ENCODE assay signal across 16 cellular contexts in genomic region chr4:77082886-77083608, GRCh38. TPM values are rescaled to one million over a fixed set of nuclear protein-coding genes. Genes with fewer than 3 reads are reported as not detected.
A peak's percentile ranks its signal among the peaks of the same experiment; 100 is the strongest.
DNase-seq lines count a peak whose midpoint lies in the region; ATAC-seq, FAIRE-seq and TF ChIP-seq lines count a peak whose summit lies in the region.
"Had no signal": no experiment of that assay in that cellular context is flagged by ENCODE, and none has a peak within 500 bp of the region (broad histone marks: within the 10 kb centered on the region; RNA-seq: fewer than 3 reads in every experiment).

No MANE protein-coding gene starts in this region.

- 66% methylated on average over 11 of the region's 11 CpGs for WGBS in K562 (ENCODE audit: insufficient coverage, low coverage, missing lambda C conversion rate)

- no peaks in the 10 kb centered on the region for H3K9me1 ChIP-seq in K562 (ENCODE audit: control insufficient read depth, insufficient read depth, low read length)

- TF ChIP-seq RAD21 in K562 (CRISPR knock-in tag; conservative IDR thresholded peaks at IDR 0.05 in 1 of 2, IDR thresholded peaks at IDR 0.05 in 1 of 2) = no peak

- no peaks in the 10 kb centered on the region for H3K27me3 ChIP-seq in GM23338 (ENCODE audit: insufficient read depth)
- no peaks in the 10 kb centered on the region for H3K27me3 ChIP-seq in K562 (ENCODE audit: control insufficient read depth in 2 of 2, insufficient read depth in 2 of 2, low read length in 2 of 2)
- H3K27me3 ChIP-seq in neural progenitor cell = no peaks in the 10 kb centered on the region

- intact Hi-C loops in K562 (cut with micrococcal nuclease) = no loop called here
- intact Hi-C loops in activated CD4-positive, alpha-beta T cell treated with anti-CD3 and anti-CD28 coated beads, Interleukin-2, amount 10 ng/mL, durations not matched to agents 24 days and 14 days (cut with micrococcal nuclease) = no loop called here

- no peak for TF ChIP-seq POLR2A in NB4 (IDR thresholded peaks at IDR 0.05; ENCODE audit: extremely low read depth, insufficient read length)
- TF ChIP-seq POLR2A in K562 (conservative IDR thresholded peaks at IDR 0.05) = no peak

- H2AFZ ChIP-seq in GM23338 (peak overlapping the region; percentile 53; the same call in 1 of the 2 replicates), K562 (ENCODE audit: low read depth, low read length) (peak overlapping the region; percentile 56), neural progenitor cell (replicated peaks) (peak overlapping the region; percentile 28)

- no peak overlapping the region for H3K4me2 ChIP-seq in GM23338
- no peak overlapping the region for H3K4me2 ChIP-seq in K562 (ENCODE audit: insufficient read depth, low read length)
- no peak overlapping the region for H3K4me2 ChIP-seq in neural progenitor cell

- H3K4me1 Mint-ChIP-seq in GM23338 = peaks cover 8% of the 10 kb centered on the region; the same call in 2 of the 3 replicates
- H3K4me1 Mint-ChIP-seq in neural progenitor cell = peaks cover 8% of the 10 kb centered on the region
- peaks cover 4% of the 10 kb centered on the region for H3K4me1 Mint-ChIP-seq in activated CD4-positive, alpha-beta T cell treated with anti-CD3 and anti-CD28 coated beads, Interleukin-2, amount 10 ng/mL, durations not matched to agents 24 days and 14 days

- H3K4me3 Mint-ChIP-seq in GM23338 (no peak overlapping the region), neural progenitor cell (no peak overlapping the region)
- no peak overlapping the region for H3K4me3 Mint-ChIP-seq in activated CD4-positive, alpha-beta T cell treated with anti-CD3 and anti-CD28 coated beads, Interleukin-2, amount 10 ng/mL, durations not matched to agents 24 days and 14 days

- H3K9me2 ChIP-seq in GM23338 (ENCODE audit: insufficient read depth) = no peaks in the 10 kb centered on the region

- ATAC-seq in GM23338 = peak; percentile 62
- ATAC-seq in K562 = peak; percentile 85
- no peak for ATAC-seq in GM18867 (IDR thresholded peaks at IDR 0.05; ENCODE audit: unreplicated experiment)
- ATAC-seq in GM18907 (IDR thresholded peaks at IDR 0.05; ENCODE audit: unreplicated experiment) = no peak

- no peak overlapping the region for H3K27ac ChIP-seq in GM23338 (ENCODE audit: low read depth)
- H3K27ac ChIP-seq in K562 (ENCODE audit: extremely low read depth, low read depth, low read length) = no peak overlapping the region
- no peak overlapping the region for H3K27ac ChIP-seq in neural progenitor cell
- H3K27ac ChIP-seq: RWPE1 had no signal

- H3K27ac Mint-ChIP-seq in GM23338 (no peak overlapping the region), neural progenitor cell (no peak overlapping the region)
- H3K27ac Mint-ChIP-seq in activated CD4-positive, alpha-beta T cell treated with anti-CD3 and anti-CD28 coated beads, Interleukin-2, amount 10 ng/mL, durations not matched to agents 24 days and 14 days = no peak overlapping the region

- no peak for FAIRE-seq in K562 (lab: Jason Lieb, UNC)
- FAIRE-seq: G401.6, H54 had no signal

- TF ChIP-seq EP300 in K562 (IDR thresholded peaks at IDR 0.05; ENCODE audit: low read length) = peak; percentile 45; the same call in 1 of the 2 replicates

- H4K20me1 ChIP-seq in GM23338 (replicated peaks; ENCODE audit: insufficient read depth) (no peaks in the 10 kb centered on the region), K562 (replicated peaks; ENCODE audit: control insufficient read depth, insufficient read depth, low read length) (no peaks in the 10 kb centered on the region), neural progenitor cell (ENCODE audit: low read depth) (no peaks in the 10 kb centered on the region)

- no peaks in the 10 kb centered on the region for H3K79me2 ChIP-seq in GM23338 (replicated peaks; ENCODE audit: insufficient read depth)
- H3K79me2 ChIP-seq in K562 (ENCODE audit: control insufficient read depth, insufficient read depth, low read length) = no peaks in the 10 kb centered on the region
- peaks cover 6% of the 10 kb centered on the region for H3K79me2 ChIP-seq in neural progenitor cell (ENCODE audit: low read depth)

- H3K4me3 ChIP-seq in GM23338 (no peak overlapping the region), NB4 (ENCODE audit: low read depth, low read length) (peak overlapping the region; percentile 46), K562 (no peak overlapping the region), neural progenitor cell (no peak overlapping the region)

- no peaks in the 10 kb centered on the region for H3K36me3 Mint-ChIP-seq in GM23338 (ENCODE audit: low read depth)
- no peaks in the 10 kb centered on the region for H3K36me3 Mint-ChIP-seq in neural progenitor cell
- peaks cover 3% of the 10 kb centered on the region for H3K36me3 Mint-ChIP-seq in activated CD4-positive, alpha-beta T cell treated with anti-CD3 and anti-CD28 coated beads, Interleukin-2, amount 10 ng/mL, durations not matched to agents 24 days and 14 days (ENCODE audit: low read depth)

- BruUV-seq in K562 (replicated peaks; lab: Mats Ljungman, UMichigan) = no TSS peak

- peaks cover 3% of the 10 kb centered on the region for H3K27me3 Mint-ChIP-seq in GM23338 (ENCODE audit: insufficient read depth, low read depth, poor library complexity)
- peaks cover 8% of the 10 kb centered on the region for H3K27me3 Mint-ChIP-seq in neural progenitor cell (ENCODE audit: insufficient read depth, low read depth)
- no peaks in the 10 kb centered on the region for H3K27me3 Mint-ChIP-seq in activated CD4-positive, alpha-beta T cell treated with anti-CD3 and anti-CD28 coated beads, Interleukin-2, amount 10 ng/mL, durations not matched to agents 24 days and 14 days

- H3F3A ChIP-seq in GM23338 (replicated peaks; ENCODE audit: low read depth) (no peaks in the 10 kb centered on the region), neural progenitor cell (ENCODE audit: low read depth) (no peaks in the 10 kb centered on the region)

- H3K4me1 ChIP-seq in GM23338 (ENCODE audit: insufficient read depth) (peaks cover 5% of the 10 kb centered on the region; the same call in 1 of the 2 replicates), K562 (replicated peaks in 1 of 2; ENCODE audit: control insufficient read depth in 2 of 2, insufficient read depth in 2 of 2, low read length in 2 of 2) (peaks cover 0 to 9% of the 10 kb centered on the region in 2 experiments; a peak in 4 of 5 replicates), neural progenitor cell (peaks cover under 1% of the 10 kb centered on the region)
- H3K4me1 ChIP-seq: Caco-2 had no signal

- no peaks in the 10 kb centered on the region for H3K36me3 ChIP-seq in GM23338 (ENCODE audit: insufficient read depth)
- no peaks in the 10 kb centered on the region for H3K36me3 ChIP-seq in K562 (ENCODE audit: control insufficient read depth, insufficient read depth, low read length)
- H3K36me3 ChIP-seq in neural progenitor cell = no peaks in the 10 kb centered on the region

- H3K9ac ChIP-seq in K562 (ENCODE audit: insufficient read depth in 1 of 2, low read depth in 2 of 2, low read length in 2 of 2) = no peak overlapping the region; a peak in 1 of 4 replicates
- H3K9ac ChIP-seq in neural progenitor cell = no peak overlapping the region

- H3K9me3 ChIP-seq in K562 (replicated peaks; ENCODE audit: control insufficient read depth, insufficient read depth, low read depth, low read length) (no peaks in the 10 kb centered on the region), neural progenitor cell (ENCODE audit: low read depth) (no peaks in the 10 kb centered on the region)
- H3K9me3 ChIP-seq: Caco-2 had no signal

- in situ Hi-C loops in K562 (cut with MboI) = no loop called here

- POLR2A ChIA-PET in K562 (lab: Yijun Ruan, JAX) = interaction anchor here (2.1 kb wide), 1 partner anchor 12 kb away, joined by 5 read pairs; no protein-coding TSS in a partner anchor

- TF ChIP-seq CTCF in GM23338 (conservative IDR thresholded peaks at IDR 0.05; ENCODE audit: low read depth in 2 of 2) = peak; percentile 27 to 42; a peak in 3 of 4 replicates
- peak; percentile 4 for TF ChIP-seq CTCF in NB4 (IDR thresholded peaks at IDR 0.05; ENCODE audit: low read depth, low read length)
- TF ChIP-seq CTCF in K562 (IDR thresholded peaks at IDR 0.05 in 2 of 3, conservative IDR thresholded peaks at IDR 0.05 in 1 of 3; ENCODE audit: insufficient read depth in 2 of 3, low read depth in 1 of 3, low read length in 3 of 3) = no peak
- no peak for TF ChIP-seq CTCF in neural progenitor cell (IDR thresholded peaks at IDR 0.05)

- DNase-seq in GM23338 (ENCODE audit: low spot score) (peak; percentile 37), NB4 (ENCODE audit: low read depth) (peak; percentile 81), K562 (ENCODE audit: extremely low read depth in 1 of 4, low spot score in 3 of 4) (peak in 1 of 4 experiments; percentile 25), neural progenitor cell (ENCODE audit: low spot score) (no peak)
- DNase-seq in activated CD4-positive, alpha-beta T cell treated with anti-CD3 and anti-CD28 coated beads for 48 hours = no peak
- DNase-seq in activated CD4-positive, alpha-beta T cell treated with anti-CD3 and anti-CD28 coated beads, Interleukin-2, amount 10 ng/mL, durations not matched to agents 24 days and 14 days = no peak
- DNase-seq: AML-193, Caco-2, NCI-H1105, NCI-H1694 treated with DMSO at 0.1 percent for 48 hours, NCI-H345 had no signal

- CTCF ChIA-PET in K562 (lab: Yijun Ruan, JAX; ENCODE audit: low intra/inter-chr PET ratio) = no interaction called here

- no peaks in the 10 kb centered on the region for H3K9me3 Mint-ChIP-seq in GM23338
- H3K9me3 Mint-ChIP-seq in neural progenitor cell = peaks cover 3% of the 10 kb centered on the region
- peaks cover 3% of the 10 kb centered on the region for H3K9me3 Mint-ChIP-seq in activated CD4-positive, alpha-beta T cell treated with anti-CD3 and anti-CD28 coated beads, Interleukin-2, amount 10 ng/mL, durations not matched to agents 24 days and 14 days

RNA-seq across cellular contexts. Expression of gene CCNI, which starts 7.3 kb away (rescaled TPM):
- total RNA-seq in GM23338 (2014; rRNA removed; shearing (Covaris generic)) = 207 and 225 TPM in 2 replicates
- polyA plus RNA-seq in GM23338 (2016; fragmentation: Nextera tagmentation; extraction: Ambion mirVana) = 233 and 248 TPM in 2 replicates
- 61.5 and 108 TPM in 2 replicates for total RNA-seq in K562 (2011; cell fraction: chromatin; rRNA removed; ENCODE audit: low replicate concordance)
- total RNA-seq in K562 (2011; cell fraction: nucleolus; rRNA removed) = 59.0 and 66.8 TPM in 2 replicates
- total RNA-seq in K562 (2011; cell fraction: nucleoplasm; rRNA removed) = 81.6 and 117 TPM in 2 replicates
- 49.8 and 63.9 TPM in 2 replicates for total RNA-seq in K562 (2014; rRNA removed)
- total RNA-seq in K562 (2014; rRNA removed; fragmentation: Illumina TruSeq; extraction: Trizol) = 103 and 111 TPM in 2 replicates
- total RNA-seq in K562 (2015; rRNA removed; fragmentation: Illumina TruSeq; extraction: Trizol) = 96.4 and 98.5 TPM in 2 replicates
- 150 and 158 TPM in 2 replicates for total RNA-seq in K562 (2021)
- 131 and 145 TPM in 2 replicates for polyA plus RNA-seq in K562 (2011; rRNA removed)
- 69.6 and 115 TPM in 2 replicates for polyA plus RNA-seq in K562 (2011; cell fraction: cytosol; rRNA removed)
- polyA plus RNA-seq in K562 (2011; cell fraction: nucleus; rRNA removed) = 40.9 and 50.4 TPM in 2 replicates
- polyA plus RNA-seq in K562 (2012) = 173 and 178 TPM in 2 replicates
- polyA plus RNA-seq in K562 (2014; fragmentation: Illumina TruSeq; extraction: Trizol) = 155 and 159 TPM in 2 replicates
- polyA plus RNA-seq in K562 (2014; fragmentation: Nextera tagmentation; extraction: Ambion mirVana) = 10 to 100 TPM; 43.3 to 60.2 TPM
- 56.9 and 59.3 TPM in 2 replicates for polyA plus RNA-seq in K562 (2014; rRNA removed)
- 398 and 462 TPM in 2 replicates for polyA minus RNA-seq in K562 (2011; rRNA and poly(A)+ RNA removed)
- 192 and 200 TPM in 2 replicates for polyA minus RNA-seq in K562 (2011; cell fraction: cytosol; rRNA and poly(A)+ RNA removed)
- 31.0 and 74.8 TPM in 2 replicates for polyA minus RNA-seq in K562 (2011; cell fraction: nucleus; rRNA and poly(A)+ RNA removed)
- total RNA-seq in neural progenitor cell (ENCODE audit: low replicate concordance) = 425 and 511 TPM in 2 replicates
- 214 TPM in 2 replicates for total RNA-seq in activated CD4-positive, alpha-beta T cell treated with anti-CD3 and anti-CD28 coated beads, Interleukin-2, amount 10 ng/mL, durations not matched to agents 24 days and 14 days

Comparison
In these comparisons a context has a peak if more than half of its experiments do, and no peak if none do; other contexts are left out.
1. ATAC-seq: peak in GM23338 (single experiment) and K562 (single experiment); none in GM18867 (single experiment) and GM18907 (single experiment).
2. DNase-seq: peak in GM23338 (single experiment) and NB4 (single experiment); none in neural progenitor cell (single experiment), activated CD4-positive, alpha-beta T cell treated with anti-CD3 and anti-CD28 coated beads for 48 hours (single experiment) and activated CD4-positive, alpha-beta T cell treated with anti-CD3 and anti-CD28 coated beads, Interleukin-2, amount 10 ng/mL, durations not matched to agents 24 days and 14 days (single experiment).
3. CTCF ChIP-seq: peak in GM23338 (2 of 2) and NB4 (single experiment); none in K562 (0 of 3) and neural progenitor cell (single experiment).
4. Peak in every context shown above with its lines, with median percentiles within 50 percentile points of each other: H2AFZ ChIP-seq.